In genomic region chr17:1839516-1839915, GRCh38 we compare ENCODE assay signal across 16 cellular contexts.
"Had no signal": no experiment of that assay in that cellular context is flagged by ENCODE, and none has a peak within 500 bp of the region (broad histone marks: within the 10 kb centered on the region; RNA-seq: fewer than 3 reads in every experiment).

No MANE protein-coding gene starts in this region.

- ATAC-seq: foreskin keratinocyte; left colon; mucosa of descending colon; naive thymus-derived CD8-positive, alpha-beta T cell had no signal

- DNase-seq: effector memory CD4-positive, alpha-beta T cell; esophagus squamous epithelium; foreskin keratinocyte; head of caudate nucleus; hippocampal formation; left colon; mammary epithelial cell; mucosa of descending colon; naive thymus-derived CD8-positive, alpha-beta T cell; sigmoid colon; stimulated activated naive CD4-positive, alpha-beta T cell; stomach; substantia nigra; transverse colon had no signal

- H3K4me3 ChIP-seq: esophagus squamous epithelium, mucosa of descending colon, sigmoid colon, skin epidermis, stomach, thoracic aorta, transverse colon had no signal
